8 cellular contexts compared by ENCODE assay signal in the genomic region with DNA sequence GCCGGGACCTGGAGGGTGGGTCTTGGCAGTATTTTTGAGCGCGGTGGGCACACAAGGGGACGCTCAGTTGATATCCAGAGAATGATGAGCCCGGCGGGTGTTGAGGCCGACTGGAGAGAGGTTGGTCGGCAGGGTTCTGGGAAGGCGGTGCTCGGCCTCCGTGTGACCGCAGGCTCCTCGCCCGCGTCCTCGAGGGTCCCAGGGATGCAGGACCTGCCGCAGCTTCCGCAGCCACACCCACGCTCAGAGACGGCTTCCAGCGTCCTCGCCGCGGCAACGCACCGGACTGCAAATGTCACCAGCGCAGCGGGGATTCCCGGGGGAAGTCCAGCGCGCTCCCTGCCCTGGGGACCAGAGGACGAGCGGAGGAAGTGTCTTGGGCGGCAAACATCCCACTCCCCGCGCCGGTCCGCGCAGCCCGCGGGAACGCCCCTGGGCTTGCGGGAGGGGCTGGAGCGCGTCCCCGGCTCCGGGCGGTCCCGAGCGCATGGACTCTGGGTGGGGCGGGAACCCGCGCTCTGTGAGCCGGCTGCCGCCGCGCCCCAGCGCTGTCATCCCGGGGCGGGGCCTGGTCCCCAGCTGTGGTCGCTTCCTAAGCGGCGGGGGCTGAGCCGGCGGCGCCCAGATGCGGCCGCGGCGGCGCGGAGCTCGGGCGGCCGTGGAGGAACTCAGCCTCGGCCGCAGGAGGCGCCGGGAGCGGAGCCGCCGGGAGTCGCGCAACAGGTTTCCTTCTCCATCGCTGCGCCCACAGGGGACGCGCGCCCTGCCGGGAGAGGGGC. TPM values are rescaled to one million over a fixed set of nuclear protein-coding genes. Genes with fewer than 3 reads are reported as not detected.
DNase-seq lines count a peak whose midpoint lies in the region; ATAC-seq and TF ChIP-seq lines count a peak whose summit lies in the region.

A gene (plus strand): TSS at position 624 of the 779 bp plus-strand sequence. CDS start 36,111 bp downstream, outside the sequence.

- H3K36me3 ChIP-seq in HUES64 (ENCODE audit: insufficient read depth, low read length) (no peaks in the 10 kb centered on the region), adrenal gland (replicated peaks in 1 of 2) (no peaks in the 10 kb centered on the region), sigmoid colon (no peaks in the 10 kb centered on the region)

- in situ Hi-C loops in Caki2 (cut with HindIII; ENCODE audit: low pct_unique_long_range_greater_than_20kb, low sequenced_read_pairs): no loop called here

- peak; percentile 55 to 72 for TF ChIP-seq POLR2A in adrenal gland (IDR thresholded peaks at IDR 0.05)
- no peak for TF ChIP-seq POLR2A in sigmoid colon (IDR thresholded peaks at IDR 0.05)

- H3K27me3 ChIP-seq in HUES64 (ENCODE audit: insufficient read depth, low read length) (peaks cover 69% of the 10 kb centered on the region), adrenal gland (no peaks in the 10 kb centered on the region), sigmoid colon (no peaks in the 10 kb centered on the region)

- intact Hi-C loops in T-helper 1 cell treated with Interleukin-12 subunit alpha and Interleukin-12 subunit beta and Interleukin-4 antibody, amounts not matched to agents 30 ng/mL and 1 ng/mL, for 36 hours (cut with micrococcal nuclease): loop anchor here (1.0 to 5.0 kb wide), 9 partner anchors 29 to 1208 kb away; no protein-coding TSS in a partner anchor
- intact Hi-C loops in adrenal gland (cut with DNase I) (loop anchor here in 1 of 2 donors (10.0 kb wide), 1 partner anchor 65 kb away; no protein-coding TSS in a partner anchor), sigmoid colon (cut with DNase I) (loop anchor here (1.0 to 5.0 kb wide), 2 partner anchors 43 to 65 kb away; no protein-coding TSS in a partner anchor)

- WGBS in HUES64: under 1% methylated on average over 90 of the region's 90 CpGs
- WGBS in adrenal gland, 4 donors: 0 to 7% (median 1%) methylated on average over 8 to 90 of the region's 90 CpGs
- WGBS in sigmoid colon, 2 donors: 0 to 1% methylated on average over 90 of the region's 90 CpGs

- no peak within 1 kb of the TSS for H3K9ac ChIP-seq in HUES64 (ENCODE audit: low read depth, low read length)

- no peaks in the 10 kb centered on the region for H3K9me3 ChIP-seq in HUES64 (ENCODE audit: insufficient read depth, low read depth, low read length)
- H3K9me3 ChIP-seq in adrenal gland (replicated peaks in 1 of 3): no peaks in the 10 kb centered on the region
- H3K9me3 ChIP-seq in sigmoid colon: no peaks in the 10 kb centered on the region

- DNase-seq in Caki2 (ENCODE audit: low read depth) (peak; percentile 75), adrenal gland (peak; percentile 56 to 71 (median 60)), hippocampal formation (lab: John Stamatoyannopoulos, UW) (peak; percentile 26 to 32), sigmoid colon (peak; percentile 78), foreskin melanocyte (no peak)

- ATAC-seq in GM21423 (IDR thresholded peaks at IDR 0.05; ENCODE audit: unreplicated experiment): peak; percentile 61

- H3K4me1 ChIP-seq in HUES64 (ENCODE audit: insufficient read depth, low read length) (peaks cover 6% of the 10 kb centered on the region; the same call in 1 of the 2 replicates), adrenal gland (replicated peaks in 1 of 2) (no peaks in the 10 kb centered on the region), sigmoid colon (peaks cover 0 to 12% (median 8%) of the 10 kb centered on the region in 4 donors)

- H3K4me3 ChIP-seq in HUES64 (ENCODE audit: low read length): peak within 1 kb of the TSS; percentile 82
- H3K4me3 ChIP-seq in adrenal gland: peak within 1 kb of the TSS; percentile 22 to 74 (median 37)
- H3K4me3 ChIP-seq in sigmoid colon: peak within 1 kb of the TSS; percentile 52 to 82 (median 67)

- no peak for TF ChIP-seq EP300 in sigmoid colon (IDR thresholded peaks at IDR 0.05)

- TF ChIP-seq CTCF in adrenal gland (IDR thresholded peaks at IDR 0.05) (no peak), sigmoid colon (IDR thresholded peaks at IDR 0.05) (no peak)

- H3K27ac ChIP-seq in HUES64 (ENCODE audit: low read depth, low read length) (no peak within 1 kb of the TSS), adrenal gland (peak within 1 kb of the TSS in 4 of 5 donors; percentile 67 to 89 (median 78)), sigmoid colon (peak within 1 kb of the TSS; percentile 36 to 72 (median 46))

RNA-seq across cellular contexts. Expression of the gene that starts here (rescaled TPM):
- 5.7 TPM in 1 of 2 replicates, not detected in the other for total RNA-seq in Caki2 (2014; rRNA removed; shearing (Covaris generic); ENCODE audit: low replicate concordance)
- not detected for polyA plus RNA-seq in HUES64 (2013, experiment 1 of 2)
- not detected for polyA plus RNA-seq in HUES64 (2013, experiment 2 of 2)
- total RNA-seq in T-helper 1 cell treated with Interleukin-12 subunit alpha and Interleukin-12 subunit beta and Interleukin-4 antibody, amounts not matched to agents 30 ng/mL and 1 ng/mL, for 36 hours: 26.8 and 27.5 TPM in 2 replicates
- total RNA-seq in adrenal gland: 10 to 100 TPM in 5 of 8 donors, 1 to 10 TPM in 3; 4.0 to 22.2 (median 13.8) TPM
- 1 to 10 TPM; 2.7 to 4.8 (median 4.6) TPM for polyA plus RNA-seq in adrenal gland
- 1 to 10 TPM; 3.4 to 5.6 (median 4.8) TPM for total RNA-seq in sigmoid colon
- 1 to 10 TPM; 3.5 to 5.4 (median 4.2) TPM for polyA plus RNA-seq in sigmoid colon

Comparison
In these comparisons a context has a peak if more than half of its experiments do, and no peak if none do; other contexts are left out.
1. POLR2A ChIP-seq: peak in adrenal gland (2 of 2); none in sigmoid colon (0 of 2).
2. Peak in every context shown above with its lines, with median percentiles within 50 percentile points of each other: H3K4me3 ChIP-seq.